8 cellular contexts compared by ENCODE assay signal in the genomic region with DNA sequence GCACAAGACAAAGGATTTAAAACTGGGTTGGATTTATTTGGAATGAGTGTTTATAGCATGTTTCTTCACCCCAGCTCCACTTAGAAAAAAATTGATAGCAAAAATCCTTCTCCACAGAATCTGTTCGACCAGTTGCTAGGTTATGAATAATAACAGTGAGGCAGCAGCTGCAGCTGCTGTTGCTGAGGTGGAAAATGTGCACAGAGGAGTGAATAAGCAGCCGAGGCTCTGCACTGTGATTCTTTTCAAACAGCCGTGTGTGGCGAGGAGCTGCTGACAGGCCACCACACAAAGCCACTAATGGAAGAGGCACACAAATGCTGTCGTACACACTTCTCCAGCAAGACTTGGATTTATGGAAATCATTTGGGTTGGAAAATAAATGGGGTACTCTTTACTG. TPM values are rescaled to one million over a fixed set of nuclear protein-coding genes. Genes with fewer than 3 reads are reported as not detected.
DNase-seq lines count a peak whose midpoint lies in the region; ATAC-seq, FAIRE-seq and TF ChIP-seq lines count a peak whose summit lies in the region.

No MANE protein-coding gene starts in this region.

- peaks cover 26% of the 10 kb centered on the region for H3K36me3 Mint-ChIP-seq in activated CD8-positive, alpha-beta T cell treated with anti-CD3 and anti-CD28 coated beads for 36 hours (ENCODE audit: low read depth)
- H3K36me3 Mint-ChIP-seq in activated CD8-positive, alpha-beta T cell treated with anti-CD3 and anti-CD28 coated beads, Interleukin-2, amount 10 ng/mL, durations not matched to agents 7 days and 5 days (ENCODE audit: low read depth): peaks cover 30% of the 10 kb centered on the region
- peaks cover 16% of the 10 kb centered on the region for H3K36me3 Mint-ChIP-seq in activated naive CD8-positive, alpha-beta T cell treated with anti-CD3 and anti-CD28 coated beads, Interleukin-2, amount 10 ng/mL, durations not matched to agents 7 days and 5 days
- H3K36me3 Mint-ChIP-seq in activated T-helper 2 cell treated with anti-CD3 and anti-CD28 coated beads, Interferon-gamma antibody, Interleukin-2, Interleukin-4, amounts not matched to agents 10 μg/mL and 5 μg/mL and 100 μg/mL, durations not matched to agents 14 hours and 24 hours and 36 hours (ENCODE audit: low read depth): peaks cover 31% of the 10 kb centered on the region
- peaks cover 28% of the 10 kb centered on the region for H3K36me3 Mint-ChIP-seq in nephron progenitor cell (ENCODE audit: low read depth)

- no peaks in the 10 kb centered on the region for H3K9me3 Mint-ChIP-seq in activated CD8-positive, alpha-beta T cell treated with anti-CD3 and anti-CD28 coated beads for 36 hours
- no peaks in the 10 kb centered on the region for H3K9me3 Mint-ChIP-seq in activated CD8-positive, alpha-beta T cell treated with anti-CD3 and anti-CD28 coated beads, Interleukin-2, amount 10 ng/mL, durations not matched to agents 7 days and 5 days (ENCODE audit: insufficient read depth)
- H3K9me3 Mint-ChIP-seq in activated naive CD8-positive, alpha-beta T cell treated with anti-CD3 and anti-CD28 coated beads, Interleukin-2, amount 10 ng/mL, durations not matched to agents 7 days and 5 days: no peaks in the 10 kb centered on the region
- no peaks in the 10 kb centered on the region for H3K9me3 Mint-ChIP-seq in activated T-helper 2 cell treated with anti-CD3 and anti-CD28 coated beads, Interferon-gamma antibody, Interleukin-2, Interleukin-4, amounts not matched to agents 10 μg/mL and 5 μg/mL and 100 μg/mL, durations not matched to agents 14 hours and 24 hours and 36 hours
- no peaks in the 10 kb centered on the region for H3K9me3 Mint-ChIP-seq in nephron progenitor cell

- FAIRE-seq in islet of Langerhans (lab: Jason Lieb, UNC): peak; percentile 97

- POLR2A ChIA-PET in activated CD8-positive, alpha-beta T cell treated with anti-CD3 and anti-CD28 coated beads for 36 hours (lab: Charles Lee): interaction anchor here (1.6 kb wide), 1 partner anchor 13 kb away, joined by 3 read pairs; no protein-coding TSS in a partner anchor
- POLR2A ChIA-PET in activated CD8-positive, alpha-beta T cell treated with anti-CD3 and anti-CD28 coated beads, Interleukin-2, amount 10 ng/mL, durations not matched to agents 7 days and 5 days (lab: Charles Lee): no interaction called here
- POLR2A ChIA-PET in activated naive CD8-positive, alpha-beta T cell treated with anti-CD3 and anti-CD28 coated beads, Interleukin-2, amount 10 ng/mL, durations not matched to agents 7 days and 5 days (lab: Charles Lee): interaction anchor here (0.6 kb wide), 1 partner anchor 233 kb away, joined by 3 read pairs; no protein-coding TSS in a partner anchor

- no peak for TF ChIP-seq CTCF in activated CD8-positive, alpha-beta T cell treated with anti-CD3 and anti-CD28 coated beads for 36 hours (IDR thresholded peaks at IDR 0.05)
- TF ChIP-seq CTCF in nephron progenitor cell (IDR thresholded peaks at IDR 0.05): no peak

- H3K4me1 Mint-ChIP-seq in activated CD8-positive, alpha-beta T cell treated with anti-CD3 and anti-CD28 coated beads for 36 hours (ENCODE audit: low read depth): peaks cover 44% of the 10 kb centered on the region
- H3K4me1 Mint-ChIP-seq in activated CD8-positive, alpha-beta T cell treated with anti-CD3 and anti-CD28 coated beads, Interleukin-2, amount 10 ng/mL, durations not matched to agents 7 days and 5 days (ENCODE audit: low read depth): peaks cover 34% of the 10 kb centered on the region
- peaks cover 23% of the 10 kb centered on the region for H3K4me1 Mint-ChIP-seq in activated naive CD8-positive, alpha-beta T cell treated with anti-CD3 and anti-CD28 coated beads, Interleukin-2, amount 10 ng/mL, durations not matched to agents 7 days and 5 days
- peaks cover 24% of the 10 kb centered on the region for H3K4me1 Mint-ChIP-seq in activated T-helper 2 cell treated with anti-CD3 and anti-CD28 coated beads, Interferon-gamma antibody, Interleukin-2, Interleukin-4, amounts not matched to agents 10 μg/mL and 5 μg/mL and 100 μg/mL, durations not matched to agents 14 hours and 24 hours and 36 hours (ENCODE audit: low read depth)
- H3K4me1 Mint-ChIP-seq in nephron progenitor cell: peaks cover 4% of the 10 kb centered on the region

- peak overlapping the region; percentile 11 for H3K27ac Mint-ChIP-seq in activated CD8-positive, alpha-beta T cell treated with anti-CD3 and anti-CD28 coated beads for 36 hours
- H3K27ac Mint-ChIP-seq in activated CD8-positive, alpha-beta T cell treated with anti-CD3 and anti-CD28 coated beads, Interleukin-2, amount 10 ng/mL, durations not matched to agents 7 days and 5 days: no peak overlapping the region
- peak overlapping the region; percentile 1 for H3K27ac Mint-ChIP-seq in activated naive CD8-positive, alpha-beta T cell treated with anti-CD3 and anti-CD28 coated beads, Interleukin-2, amount 10 ng/mL, durations not matched to agents 7 days and 5 days
- no peak overlapping the region for H3K27ac Mint-ChIP-seq in activated T-helper 2 cell treated with anti-CD3 and anti-CD28 coated beads, Interferon-gamma antibody, Interleukin-2, Interleukin-4, amounts not matched to agents 10 μg/mL and 5 μg/mL and 100 μg/mL, durations not matched to agents 14 hours and 24 hours and 36 hours
- H3K27ac Mint-ChIP-seq in nephron progenitor cell: no peak overlapping the region

- no peaks in the 10 kb centered on the region for H3K27me3 Mint-ChIP-seq in activated CD8-positive, alpha-beta T cell treated with anti-CD3 and anti-CD28 coated beads for 36 hours
- H3K27me3 Mint-ChIP-seq in activated CD8-positive, alpha-beta T cell treated with anti-CD3 and anti-CD28 coated beads, Interleukin-2, amount 10 ng/mL, durations not matched to agents 7 days and 5 days (ENCODE audit: low read depth): no peaks in the 10 kb centered on the region
- no peaks in the 10 kb centered on the region for H3K27me3 Mint-ChIP-seq in activated naive CD8-positive, alpha-beta T cell treated with anti-CD3 and anti-CD28 coated beads, Interleukin-2, amount 10 ng/mL, durations not matched to agents 7 days and 5 days
- peaks cover 4% of the 10 kb centered on the region for H3K27me3 Mint-ChIP-seq in activated T-helper 2 cell treated with anti-CD3 and anti-CD28 coated beads, Interferon-gamma antibody, Interleukin-2, Interleukin-4, amounts not matched to agents 10 μg/mL and 5 μg/mL and 100 μg/mL, durations not matched to agents 14 hours and 24 hours and 36 hours (ENCODE audit: low read depth)
- H3K27me3 Mint-ChIP-seq in nephron progenitor cell (ENCODE audit: low read depth, poor library complexity): peaks cover 12% of the 10 kb centered on the region

- H3K4me3 Mint-ChIP-seq in activated CD8-positive, alpha-beta T cell treated with anti-CD3 and anti-CD28 coated beads for 36 hours: no peak overlapping the region
- no peak overlapping the region for H3K4me3 Mint-ChIP-seq in activated CD8-positive, alpha-beta T cell treated with anti-CD3 and anti-CD28 coated beads, Interleukin-2, amount 10 ng/mL, durations not matched to agents 7 days and 5 days
- no peak overlapping the region for H3K4me3 Mint-ChIP-seq in activated naive CD8-positive, alpha-beta T cell treated with anti-CD3 and anti-CD28 coated beads, Interleukin-2, amount 10 ng/mL, durations not matched to agents 7 days and 5 days
- no peak overlapping the region for H3K4me3 Mint-ChIP-seq in activated T-helper 2 cell treated with anti-CD3 and anti-CD28 coated beads, Interferon-gamma antibody, Interleukin-2, Interleukin-4, amounts not matched to agents 10 μg/mL and 5 μg/mL and 100 μg/mL, durations not matched to agents 14 hours and 24 hours and 36 hours (ENCODE audit: low read depth)
- H3K4me3 Mint-ChIP-seq in nephron progenitor cell: no peak overlapping the region

- DNase-seq in activated CD8-positive, alpha-beta T cell treated with anti-CD3 and anti-CD28 coated beads for 36 hours: peak; percentile 25
- no peak for DNase-seq in activated CD8-positive, alpha-beta T cell treated with anti-CD3 and anti-CD28 coated beads, Interleukin-2, amount 10 ng/mL, durations not matched to agents 7 days and 5 days
- DNase-seq in activated naive CD8-positive, alpha-beta T cell treated with anti-CD3 and anti-CD28 coated beads, Interleukin-2, amount 10 ng/mL, durations not matched to agents 7 days and 5 days: no peak
- DNase-seq in superior temporal gyrus (ENCODE audit: extremely low spot score): peak; percentile 62
- DNase-seq in activated T-helper 2 cell treated with anti-CD3 and anti-CD28 coated beads, Interferon-gamma antibody, Interleukin-2, Interleukin-4, amounts not matched to agents 10 μg/mL and 5 μg/mL and 100 μg/mL, durations not matched to agents 14 hours and 24 hours and 36 hours (ENCODE audit: low spot score): no peak
- no peak for DNase-seq in nephron progenitor cell
- no peak for DNase-seq in D341Med (ENCODE audit: low spot score)

- intact Hi-C loops in activated CD8-positive, alpha-beta T cell treated with anti-CD3 and anti-CD28 coated beads for 36 hours (cut with micrococcal nuclease): no loop called here
- intact Hi-C loops in activated T-helper 2 cell treated with anti-CD3 and anti-CD28 coated beads, Interferon-gamma antibody, Interleukin-2, Interleukin-4, amounts not matched to agents 10 μg/mL and 5 μg/mL and 100 μg/mL, durations not matched to agents 14 hours and 24 hours and 36 hours (cut with micrococcal nuclease): loop anchor here (5.0 kb wide), 1 partner anchor 88 kb away; no protein-coding TSS in a partner anchor

- CTCF ChIA-PET in activated CD8-positive, alpha-beta T cell treated with anti-CD3 and anti-CD28 coated beads for 36 hours (lab: Charles Lee): interaction anchor here (0.9 to 1.0 kb wide), 2 partner anchors 34 to 279 kb away, joined by 3 read pairs; no protein-coding TSS in a partner anchor
- CTCF ChIA-PET in activated CD8-positive, alpha-beta T cell treated with anti-CD3 and anti-CD28 coated beads, Interleukin-2, amount 10 ng/mL, durations not matched to agents 7 days and 5 days (lab: Charles Lee): interaction anchor here (0.9 kb wide), 1 partner anchor 11 kb away, joined by 3 read pairs; no protein-coding TSS in a partner anchor

- ATAC-seq in activated CD8-positive, alpha-beta T cell treated with anti-CD3 and anti-CD28 coated beads for 36 hours: no peak
- ATAC-seq in activated CD8-positive, alpha-beta T cell treated with anti-CD3 and anti-CD28 coated beads, Interleukin-2, amount 10 ng/mL, durations not matched to agents 7 days and 5 days: no peak
- ATAC-seq in activated naive CD8-positive, alpha-beta T cell treated with anti-CD3 and anti-CD28 coated beads, Interleukin-2, amount 10 ng/mL, durations not matched to agents 7 days and 5 days (ENCODE audit: low read depth): no peak

RNA-seq across cellular contexts. Expression of a gene that starts 6.4 kb away (rescaled TPM):
- 1 to 10 TPM; 2.7 to 3.1 TPM for total RNA-seq in activated CD8-positive, alpha-beta T cell treated with anti-CD3 and anti-CD28 coated beads for 36 hours
- under 1 TPM; 0.52 to 0.92 TPM for total RNA-seq in activated CD8-positive, alpha-beta T cell treated with anti-CD3 and anti-CD28 coated beads, Interleukin-2, amount 10 ng/mL, durations not matched to agents 7 days and 5 days
- total RNA-seq in activated naive CD8-positive, alpha-beta T cell treated with anti-CD3 and anti-CD28 coated beads, Interleukin-2, amount 10 ng/mL, durations not matched to agents 7 days and 5 days: 1 to 10 TPM in 1 of 2 experiments, under 1 TPM in 1; 0.20 to 2.1 TPM
- total RNA-seq in activated T-helper 2 cell treated with anti-CD3 and anti-CD28 coated beads, Interferon-gamma antibody, Interleukin-2, Interleukin-4, amounts not matched to agents 10 μg/mL and 5 μg/mL and 100 μg/mL, durations not matched to agents 14 hours and 24 hours and 36 hours: 1.3 and 1.7 TPM in 2 replicates

RNA-seq across cellular contexts. Expression of a gene that starts 12.8 kb away (rescaled TPM):
- total RNA-seq in activated CD8-positive, alpha-beta T cell treated with anti-CD3 and anti-CD28 coated beads for 36 hours: 1,000 to 10,000 TPM; 1,401 to 1,445 TPM
- total RNA-seq in activated CD8-positive, alpha-beta T cell treated with anti-CD3 and anti-CD28 coated beads, Interleukin-2, amount 10 ng/mL, durations not matched to agents 7 days and 5 days: 100 to 1,000 TPM; 784 to 807 TPM
- 1,000 to 10,000 TPM; 1,116 to 1,143 TPM for total RNA-seq in activated naive CD8-positive, alpha-beta T cell treated with anti-CD3 and anti-CD28 coated beads, Interleukin-2, amount 10 ng/mL, durations not matched to agents 7 days and 5 days
- 1,112 and 1,127 TPM in 2 replicates for total RNA-seq in activated T-helper 2 cell treated with anti-CD3 and anti-CD28 coated beads, Interferon-gamma antibody, Interleukin-2, Interleukin-4, amounts not matched to agents 10 μg/mL and 5 μg/mL and 100 μg/mL, durations not matched to agents 14 hours and 24 hours and 36 hours

Comparison
In these comparisons a context has a peak if more than half of its experiments do, and no peak if none do; other contexts are left out.
1. DNase-seq: peak in activated CD8-positive, alpha-beta T cell treated with anti-CD3 and anti-CD28 coated beads for 36 hours (single experiment) and superior temporal gyrus (single experiment); none in activated CD8-positive, alpha-beta T cell treated with anti-CD3 and anti-CD28 coated beads, Interleukin-2, amount 10 ng/mL, durations not matched to agents 7 days and 5 days (single experiment), activated naive CD8-positive, alpha-beta T cell treated with anti-CD3 and anti-CD28 coated beads, Interleukin-2, amount 10 ng/mL, durations not matched to agents 7 days and 5 days (single experiment), activated T-helper 2 cell treated with anti-CD3 and anti-CD28 coated beads, Interferon-gamma antibody, Interleukin-2, Interleukin-4, amounts not matched to agents 10 μg/mL and 5 μg/mL and 100 μg/mL, durations not matched to agents 14 hours and 24 hours and 36 hours (single experiment), nephron progenitor cell (single experiment) and D341Med (single experiment).
2. H3K27ac Mint-ChIP-seq: peak in activated CD8-positive, alpha-beta T cell treated with anti-CD3 and anti-CD28 coated beads for 36 hours (single experiment) and activated naive CD8-positive, alpha-beta T cell treated with anti-CD3 and anti-CD28 coated beads, Interleukin-2, amount 10 ng/mL, durations not matched to agents 7 days and 5 days (single experiment); none in activated CD8-positive, alpha-beta T cell treated with anti-CD3 and anti-CD28 coated beads, Interleukin-2, amount 10 ng/mL, durations not matched to agents 7 days and 5 days (single experiment), activated T-helper 2 cell treated with anti-CD3 and anti-CD28 coated beads, Interferon-gamma antibody, Interleukin-2, Interleukin-4, amounts not matched to agents 10 μg/mL and 5 μg/mL and 100 μg/mL, durations not matched to agents 14 hours and 24 hours and 36 hours (single experiment) and nephron progenitor cell (single experiment).